21 cellular contexts compared by ENCODE assay signal in genomic region chr1:30540611-30541192, GRCh38.
"Had no signal": no experiment of that assay in that cellular context is flagged by ENCODE, and none has a peak within 500 bp of the region (broad histone marks: within the 10 kb centered on the region; RNA-seq: fewer than 3 reads in every experiment).

No MANE protein-coding gene starts in this region.

- H3K4me1 ChIP-seq: esophagus muscularis mucosa, foreskin keratinocyte, gastroesophageal sphincter, heart right ventricle, left lung, lower lobe of right lung had no signal

- H3K9me3 ChIP-seq: esophagus muscularis mucosa, gastroesophageal sphincter, heart right ventricle, left lung, lower lobe of right lung had no signal

- ATAC-seq: foreskin keratinocyte, gastroesophageal sphincter, heart right ventricle, left cardiac atrium, left lung, left ventricle myocardium superior, lower lobe of right lung had no signal

- H3K36me3 ChIP-seq: esophagus muscularis mucosa, gastroesophageal sphincter, heart right ventricle, left lung, lower lobe of right lung had no signal

- H3K27me3 ChIP-seq: esophagus muscularis mucosa, foreskin keratinocyte, gastroesophageal sphincter, heart right ventricle had no signal

- H3K4me3 ChIP-seq: coronary artery, dorsolateral prefrontal cortex, esophagus muscularis mucosa, gastroesophageal sphincter, heart right ventricle, left lung, lower lobe of right lung had no signal

- FAIRE-seq: colon, endothelial cell of umbilical vein, frontal cortex, islet of Langerhans, keratinocyte had no signal

- H3K27ac ChIP-seq: coronary artery, dorsolateral prefrontal cortex, esophagus muscularis mucosa, foreskin keratinocyte, gastroesophageal sphincter, heart right ventricle, left lung, lower lobe of right lung had no signal

- DNase-seq: dermis blood vessel endothelial cell; dorsolateral prefrontal cortex; effector CD4-positive, alpha-beta T cell; effector memory CD4-positive, alpha-beta T cell; foreskin keratinocyte; heart right ventricle; hippocampal formation; left cardiac atrium; left lung; left ventricle myocardium superior; lower lobe of right lung; mesenchymal stem cell; midbrain had no signal
